In the genomic region with DNA sequence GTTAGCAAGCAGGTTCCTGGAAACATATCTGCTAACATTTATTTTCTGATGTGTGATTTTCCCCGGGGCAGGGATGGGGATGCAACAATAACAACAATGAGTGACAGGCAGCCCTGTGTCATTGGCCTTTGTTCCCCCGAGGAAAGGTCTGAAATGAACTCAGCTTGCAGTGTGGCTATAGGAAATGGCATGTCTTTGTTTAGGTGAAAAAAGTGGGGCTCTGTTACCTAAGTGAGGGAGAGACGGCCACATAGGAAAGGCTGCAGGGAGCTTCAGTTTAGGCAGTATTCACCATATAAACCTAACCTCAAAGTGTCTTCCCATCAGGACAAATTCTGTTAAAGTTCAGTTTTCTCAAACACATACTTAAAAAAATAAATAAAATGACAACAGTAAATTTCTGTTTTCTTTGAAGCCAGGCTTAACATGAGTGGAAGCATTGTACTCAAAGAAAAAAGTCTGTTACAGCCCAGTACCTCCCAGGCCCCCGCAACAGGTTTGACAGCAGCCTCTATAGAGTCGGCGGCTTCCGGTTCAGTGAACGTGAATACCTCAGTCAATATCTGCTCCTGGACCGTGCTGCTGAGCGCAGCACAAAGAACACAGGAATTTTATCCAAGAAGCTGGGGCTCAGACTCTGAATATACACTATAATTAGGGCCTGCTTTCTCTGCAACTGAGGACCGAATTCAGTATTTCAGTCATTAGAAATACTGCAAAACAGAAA, we compare ENCODE assay signal across 26 cellular contexts.
DNase-seq lines count a peak whose midpoint lies in the region; ATAC-seq and TF ChIP-seq lines count a peak whose summit lies in the region.
"Had no signal": no experiment of that assay in that cellular context is flagged by ENCODE, and none has a peak within 500 bp of the region (broad histone marks: within the 10 kb centered on the region; RNA-seq: fewer than 3 reads in every experiment).

No MANE protein-coding gene starts in this region.

- peaks cover 37% of the 10 kb centered on the region for H3K4me1 Mint-ChIP-seq in endodermal cell
- H3K4me1 Mint-ChIP-seq in nephron progenitor cell = peaks cover 96% of the 10 kb centered on the region
- H3K4me1 Mint-ChIP-seq: activated B cell treated with CpG ODN at 0.5 μM for 24 hours; CD4-positive, CD25-positive, alpha-beta regulatory T cell; stimulated activated effector memory CD8-positive, alpha-beta T cell treated with anti-CD3 and anti-CD28 coated beads, Interleukin-12 subunit alpha, Interleukin-12 subunit beta, amount 100 ng/mL, for 72 hours had no signal

- no peaks in the 10 kb centered on the region for H3K9me3 Mint-ChIP-seq in endodermal cell
- no peaks in the 10 kb centered on the region for H3K9me3 Mint-ChIP-seq in nephron progenitor cell
- H3K9me3 Mint-ChIP-seq: activated B cell treated with CpG ODN at 0.5 μM for 24 hours; CD4-positive, CD25-positive, alpha-beta regulatory T cell; stimulated activated effector memory CD8-positive, alpha-beta T cell treated with anti-CD3 and anti-CD28 coated beads, Interleukin-12 subunit alpha, Interleukin-12 subunit beta, amount 100 ng/mL, for 72 hours had no signal

- no peak for ATAC-seq in upper lobe of left lung (ENCODE audit: low FRiP score in 2 of 2)
- ATAC-seq: activated CD8-positive, alpha-beta T cell treated with anti-CD3 and anti-CD28 coated beads, Interleukin-2, amount 10 ng/mL, durations not matched to agents 7 days and 5 days; lower lobe of right lung; Panc1; stimulated activated effector memory CD8-positive, alpha-beta T cell treated with anti-CD3 and anti-CD28 coated beads, Interleukin-12 subunit alpha, Interleukin-12 subunit beta, amount 100 ng/mL, for 72 hours had no signal

- intact Hi-C loops in tibial artery (cut with DNase I; ENCODE audit: low total_unique reads) = no loop called here

- H3K4me3 Mint-ChIP-seq in endodermal cell (no peak overlapping the region), nephron progenitor cell (peak overlapping the region; percentile 47)
- H3K4me3 Mint-ChIP-seq: activated B cell treated with CpG ODN at 0.5 μM for 24 hours; activated CD8-positive, alpha-beta T cell treated with anti-CD3 and anti-CD28 coated beads, Interleukin-2, amount 10 ng/mL, durations not matched to agents 7 days and 5 days; CD4-positive, CD25-positive, alpha-beta regulatory T cell; stimulated activated effector memory CD8-positive, alpha-beta T cell treated with anti-CD3 and anti-CD28 coated beads, Interleukin-12 subunit alpha, Interleukin-12 subunit beta, amount 100 ng/mL, for 72 hours had no signal

- H3K27me3 Mint-ChIP-seq in endodermal cell (ENCODE audit: insufficient read depth) (peaks cover 5% of the 10 kb centered on the region), nephron progenitor cell (ENCODE audit: low read depth, poor library complexity) (no peaks in the 10 kb centered on the region)
- H3K27me3 Mint-ChIP-seq: activated B cell treated with CpG ODN at 0.5 μM for 24 hours; CD4-positive, CD25-positive, alpha-beta regulatory T cell had no signal

- TF ChIP-seq EP300 in upper lobe of left lung (IDR thresholded peaks at IDR 0.05) = no peak

- H3K4me1 ChIP-seq in endodermal cell (ENCODE audit: control insufficient read depth, insufficient read depth, low read length) (peaks cover 2% of the 10 kb centered on the region), upper lobe of left lung (peaks cover 0 to 10% (median 4%) of the 10 kb centered on the region in 4 donors), tibial artery (peaks cover 0 to 4% (median 0%) of the 10 kb centered on the region in 4 donors)

- H3K27me3 ChIP-seq in endodermal cell (ENCODE audit: control insufficient read depth, insufficient read depth, low read length, poor library complexity, severe bottlenecking) (no peaks in the 10 kb centered on the region), upper lobe of left lung (no peaks in the 10 kb centered on the region), tibial artery (no peaks in the 10 kb centered on the region)
- H3K27me3 ChIP-seq: brain microvascular endothelial cell, suprapubic skin had no signal

- TF ChIP-seq CTCF in endodermal cell (conservative IDR thresholded peaks at IDR 0.05) = no peak
- no peak for TF ChIP-seq CTCF in nephron progenitor cell (IDR thresholded peaks at IDR 0.05)
- TF ChIP-seq CTCF in upper lobe of left lung (IDR thresholded peaks at IDR 0.05) = no peak
- TF ChIP-seq CTCF in tibial artery (IDR thresholded peaks at IDR 0.05) = no peak

- 53 to 80% methylated on average over 5 to 11 of the region's 11 CpGs for WGBS in endodermal cell (ENCODE audit: insufficient coverage in 1 of 2, insufficient read length in 1 of 2), 2 experiments
- 73 to 87% methylated on average over 11 of the region's 11 CpGs for WGBS in upper lobe of left lung, 2 donors

- no peak for TF ChIP-seq POLR2A in upper lobe of left lung (IDR thresholded peaks at IDR 0.05)

- no peak overlapping the region for H3K4me3 ChIP-seq in endodermal cell (ENCODE audit: low read length)
- no peak overlapping the region for H3K4me3 ChIP-seq in upper lobe of left lung
- no peak overlapping the region for H3K4me3 ChIP-seq in tibial artery
- H3K4me3 ChIP-seq: lower lobe of right lung, suprapubic skin had no signal

- DNase-seq in NCI-H69 (lab: John Stamatoyannopoulos, UW) (peak; percentile 11), endodermal cell (no peak), nephron progenitor cell (peak; percentile 47), upper lobe of left lung (no peak), NCI-H2196 treated with DMSO at 0.1 percent for 48 hours (lab: John Stamatoyannopoulos, UW; ENCODE audit: unreplicated experiment) (no peak), tibial artery (no peak)
- DNase-seq in effector CD4-positive, alpha-beta T cell = no peak
- DNase-seq: activated B cell treated with CpG ODN at 0.5 μM for 24 hours; activated CD8-positive, alpha-beta T cell treated with anti-CD3 and anti-CD28 coated beads, Interleukin-2, amount 10 ng/mL, durations not matched to agents 7 days and 5 days; activated gamma-delta T cell treated with Interleukin-2 at 50 U/mL for 16 hours; brain microvascular endothelial cell; CD4-positive, CD25-positive, alpha-beta regulatory T cell; kidney; lower lobe of right lung; NCI-H1436 treated with DMSO at 0.1 percent for 48 hours; NCI-H510A treated with DMSO at 0.1 percent for 48 hours; NK-92 treated with Interleukin-12 subunit alpha and Interleukin-12 subunit beta, amount 100 ng/mL, for 24 hours; SIG-M5; small intestine; stimulated activated CD4-positive, alpha-beta T cell treated with anti-CD3 and anti-CD28 coated beads, Interleukin-2, amount 100 ng/mL, for 48 hours; SW 1271; T1000 had no signal

- H3K36me3 Mint-ChIP-seq in endodermal cell (ENCODE audit: low read depth) (no peaks in the 10 kb centered on the region), nephron progenitor cell (ENCODE audit: low read depth) (peaks cover 56% of the 10 kb centered on the region)
- H3K36me3 Mint-ChIP-seq: CD4-positive, CD25-positive, alpha-beta regulatory T cell; stimulated activated effector memory CD8-positive, alpha-beta T cell treated with anti-CD3 and anti-CD28 coated beads, Interleukin-12 subunit alpha, Interleukin-12 subunit beta, amount 100 ng/mL, for 72 hours had no signal

- H3K27ac ChIP-seq in endodermal cell (ENCODE audit: low read depth, low read length) (peak overlapping the region; percentile 96), upper lobe of left lung (no peak overlapping the region), tibial artery (no peak overlapping the region)
- H3K27ac ChIP-seq: brain microvascular endothelial cell, KMS-11, lower lobe of right lung, suprapubic skin had no signal

- H3K9me3 ChIP-seq in endodermal cell (ENCODE audit: control insufficient read depth, low read length) = no peaks in the 10 kb centered on the region
- no peaks in the 10 kb centered on the region for H3K9me3 ChIP-seq in upper lobe of left lung
- no peaks in the 10 kb centered on the region for H3K9me3 ChIP-seq in tibial artery
- H3K9me3 ChIP-seq: lower lobe of right lung, suprapubic skin had no signal

- H3K27ac Mint-ChIP-seq in endodermal cell (no peak overlapping the region), nephron progenitor cell (peak overlapping the region; percentile 99)
- H3K27ac Mint-ChIP-seq: activated B cell treated with CpG ODN at 0.5 μM for 24 hours; activated CD8-positive, alpha-beta T cell treated with anti-CD3 and anti-CD28 coated beads, Interleukin-2, amount 10 ng/mL, durations not matched to agents 7 days and 5 days; CD4-positive, CD25-positive, alpha-beta regulatory T cell; stimulated activated effector memory CD8-positive, alpha-beta T cell treated with anti-CD3 and anti-CD28 coated beads, Interleukin-12 subunit alpha, Interleukin-12 subunit beta, amount 100 ng/mL, for 72 hours had no signal

- H3K36me3 ChIP-seq in endodermal cell (ENCODE audit: control insufficient read depth, insufficient read depth, low read length) (no peaks in the 10 kb centered on the region), upper lobe of left lung (no peaks in the 10 kb centered on the region), tibial artery (no peaks in the 10 kb centered on the region)
- H3K36me3 ChIP-seq: brain microvascular endothelial cell, lower lobe of right lung, suprapubic skin had no signal

- no peak overlapping the region for H3K9ac ChIP-seq in endodermal cell (ENCODE audit: extremely low read depth, low read length, poor library complexity, severe bottlenecking)
- H3K9ac ChIP-seq: KMS-11 had no signal

Comparison
In these comparisons a context has a peak if more than half of its experiments do, and no peak if none do; other contexts are left out.
1. DNase-seq: peak in NCI-H69 (single experiment) and nephron progenitor cell (single experiment); none in endodermal cell (single experiment), upper lobe of left lung (0 of 2), NCI-H2196 treated with DMSO at 0.1 percent for 48 hours (single experiment), effector CD4-positive, alpha-beta T cell (single experiment) and tibial artery (0 of 2).